In the genomic region with DNA sequence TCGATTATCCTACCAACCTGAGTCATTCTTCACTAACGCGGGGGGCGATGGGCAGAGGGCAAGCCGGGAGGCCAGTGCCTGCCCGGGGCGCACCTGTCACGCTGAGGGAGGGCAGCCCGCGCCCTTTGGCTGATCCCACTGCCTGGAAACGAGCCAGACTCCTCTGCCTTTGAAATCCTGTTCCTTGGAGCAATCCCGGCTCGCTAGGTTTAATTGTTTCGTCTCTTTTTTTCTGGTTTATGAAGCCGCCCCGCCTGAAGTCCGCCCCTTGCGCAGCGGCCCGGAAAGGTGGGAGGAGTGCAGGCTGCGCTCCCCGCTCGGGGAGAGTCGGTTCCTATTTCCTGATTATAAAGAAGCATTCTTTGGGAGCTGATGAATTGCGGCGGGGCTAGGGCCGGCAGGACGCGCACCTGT, we compare ENCODE assay signal across 2 cellular contexts.
TF ChIP-seq lines count a peak whose summit lies in the region.

No MANE protein-coding gene starts in this region.

TF ChIP-seq in IMR-90, 13 proteins besides CTCF, POLR2A, EP300 and RAD21 (continued from another document):
- TF ChIP-seq FOS (IDR thresholded peaks at IDR 0.05; ENCODE audit: low read depth, low read length) (no peak), BHLHE40 (IDR thresholded peaks at IDR 0.05; ENCODE audit: low read depth, low read length) (no peak), SMC3 (IDR thresholded peaks at IDR 0.05; ENCODE audit: low read depth, low read length) (no peak), MAFK (IDR thresholded peaks at IDR 0.05; ENCODE audit: low read depth, low read length) (no peak), MXI1 (IDR thresholded peaks at IDR 0.05; ENCODE audit: borderline replicate concordance, low read depth, low read length) (no peak), CHD1 (IDR thresholded peaks at IDR 0.05; ENCODE audit: low read depth, low read length) (no peak), MAZ (IDR thresholded peaks at IDR 0.05; ENCODE audit: borderline replicate concordance, low read depth, low read length) (no peak), RCOR1 (IDR thresholded peaks at IDR 0.05; ENCODE audit: insufficient replicate concordance, low read length) (no peak), CEBPB (IDR thresholded peaks at IDR 0.05; ENCODE audit: low read depth, low read length) (no peak)
- TF ChIP-seq, protein P1, sequence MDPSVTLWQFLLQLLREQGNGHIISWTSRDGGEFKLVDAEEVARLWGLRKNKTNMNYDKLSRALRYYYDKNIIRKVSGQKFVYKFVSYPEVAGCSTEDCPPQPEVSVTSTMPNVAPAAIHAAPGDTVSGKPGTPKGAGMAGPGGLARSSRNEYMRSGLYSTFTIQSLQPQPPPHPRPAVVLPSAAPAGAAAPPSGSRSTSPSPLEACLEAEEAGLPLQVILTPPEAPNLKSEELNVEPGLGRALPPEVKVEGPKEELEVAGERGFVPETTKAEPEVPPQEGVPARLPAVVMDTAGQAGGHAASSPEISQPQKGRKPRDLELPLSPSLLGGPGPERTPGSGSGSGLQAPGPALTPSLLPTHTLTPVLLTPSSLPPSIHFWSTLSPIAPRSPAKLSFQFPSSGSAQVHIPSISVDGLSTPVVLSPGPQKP (IDR thresholded peaks at IDR 0.05; ENCODE audit: borderline replicate concordance, low read depth, low read length): no peak
- TF ChIP-seq, protein P2, sequence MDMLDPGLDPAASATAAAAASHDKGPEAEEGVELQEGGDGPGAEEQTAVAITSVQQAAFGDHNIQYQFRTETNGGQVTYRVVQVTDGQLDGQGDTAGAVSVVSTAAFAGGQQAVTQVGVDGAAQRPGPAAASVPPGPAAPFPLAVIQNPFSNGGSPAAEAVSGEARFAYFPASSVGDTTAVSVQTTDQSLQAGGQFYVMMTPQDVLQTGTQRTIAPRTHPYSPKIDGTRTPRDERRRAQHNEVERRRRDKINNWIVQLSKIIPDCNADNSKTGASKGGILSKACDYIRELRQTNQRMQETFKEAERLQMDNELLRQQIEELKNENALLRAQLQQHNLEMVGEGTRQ (IDR thresholded peaks at IDR 0.05; ENCODE audit: low read depth, low read length): no peak
TF ChIP-seq in IMR-90: peak in this region for 0.

TF ChIP-seq in endothelial cell of umbilical vein, 7 proteins besides CTCF, POLR2A, EP300 and RAD21 (continued from another document):
- TF ChIP-seq JUN (IDR thresholded peaks at IDR 0.05; ENCODE audit: borderline replicate concordance, insufficient read depth, insufficient read length, low read depth) (no peak), EZH2 (IDR thresholded peaks at IDR 0.05; ENCODE audit: borderline replicate concordance, low read depth, low read length, severe bottlenecking) (no peak), POLR2AphosphoS5 (IDR thresholded peaks at IDR 0.05; ENCODE audit: insufficient read depth, low read depth, low read length) (no peak), FOS (IDR thresholded peaks at IDR 0.05; ENCODE audit: borderline replicate concordance, insufficient read depth, low read length) (no peak)
